In the genomic region with DNA sequence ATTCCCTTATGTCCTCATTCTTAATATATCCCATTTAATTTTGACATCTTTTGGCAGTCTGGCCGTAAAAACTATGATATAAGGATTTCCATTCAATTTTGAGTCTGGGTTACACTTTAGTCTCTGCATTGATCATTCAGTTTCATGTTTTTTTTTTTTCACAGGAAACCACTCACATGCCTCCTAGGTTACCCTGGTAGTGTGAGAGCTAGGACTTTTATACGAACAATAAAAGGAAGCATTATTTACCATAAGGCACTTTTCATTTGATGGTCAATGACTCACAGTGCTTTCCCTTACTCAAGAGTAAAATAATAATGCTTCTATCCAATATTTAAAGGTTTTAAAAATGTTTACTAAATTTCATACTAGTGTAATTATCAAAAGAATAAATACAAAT, we compare ENCODE assay signal across 23 cellular contexts.
"Had no signal": no experiment of that assay in that cellular context is flagged by ENCODE, and none has a peak within 500 bp of the region (broad histone marks: within the 10 kb centered on the region; RNA-seq: fewer than 3 reads in every experiment).

No MANE protein-coding gene starts in this region.

- H3K27me3 Mint-ChIP-seq: stimulated activated naive CD8-positive, alpha-beta T cell treated with anti-CD3 and anti-CD28 coated beads, Interleukin-15, amount 100 ng/mL, for 72 hours had no signal

- H3K27ac Mint-ChIP-seq: endodermal cell; naive thymus-derived CD8-positive, alpha-beta T cell; stimulated activated naive B cell treated with anti-CD40 and anti-IgM and Interleukin-4, amounts not matched to agents 10 μg/mL and 1 μg/mL and 100 μg/mL, for 72 hours; stimulated activated naive CD8-positive, alpha-beta T cell treated with anti-CD3 and anti-CD28 coated beads, Interleukin-15, amount 100 ng/mL, for 72 hours had no signal

- H3K4me1 ChIP-seq: colonic mucosa, gastrocnemius medialis, heart right ventricle, prostate gland, sigmoid colon, testis, tibial nerve, upper lobe of right lung, vagina had no signal

- H3K27ac ChIP-seq: colonic mucosa, gastrocnemius medialis, heart right ventricle, ovary, prostate gland, sigmoid colon, skin epidermis, testis, tibial nerve, upper lobe of right lung, vagina had no signal

- H3K9me3 ChIP-seq: colonic mucosa, gastrocnemius medialis, heart right ventricle, mucosa of descending colon, ovary, prostate gland, sigmoid colon, testis, tibial nerve, upper lobe of right lung, vagina had no signal

- H3K4me3 Mint-ChIP-seq: endodermal cell; naive thymus-derived CD8-positive, alpha-beta T cell; stimulated activated naive B cell treated with anti-CD40 and anti-IgM and Interleukin-4, amounts not matched to agents 10 μg/mL and 1 μg/mL and 100 μg/mL, for 72 hours; stimulated activated naive CD8-positive, alpha-beta T cell treated with anti-CD3 and anti-CD28 coated beads, Interleukin-15, amount 100 ng/mL, for 72 hours had no signal

- H3K36me3 Mint-ChIP-seq: naive thymus-derived CD8-positive, alpha-beta T cell; stimulated activated naive B cell treated with anti-CD40 and anti-IgM and Interleukin-4, amounts not matched to agents 10 μg/mL and 1 μg/mL and 100 μg/mL, for 72 hours had no signal

- H3K9me3 Mint-ChIP-seq: endodermal cell; naive thymus-derived CD8-positive, alpha-beta T cell; stimulated activated naive B cell treated with anti-CD40 and anti-IgM and Interleukin-4, amounts not matched to agents 10 μg/mL and 1 μg/mL and 100 μg/mL, for 72 hours; stimulated activated naive CD8-positive, alpha-beta T cell treated with anti-CD3 and anti-CD28 coated beads, Interleukin-15, amount 100 ng/mL, for 72 hours had no signal

- H3K4me3 ChIP-seq: colonic mucosa, gastrocnemius medialis, heart right ventricle, mucosa of descending colon, ovary, prostate gland, sigmoid colon, skin epidermis, testis, tibial nerve, upper lobe of right lung, vagina had no signal

- H3K36me3 ChIP-seq: colonic mucosa, gastrocnemius medialis, heart right ventricle, ovary, prostate gland, sigmoid colon, tibial nerve, upper lobe of right lung, vagina had no signal

- H3K4me1 Mint-ChIP-seq: stimulated activated naive B cell treated with anti-CD40 and anti-IgM and Interleukin-4, amounts not matched to agents 10 μg/mL and 1 μg/mL and 100 μg/mL, for 72 hours; stimulated activated naive CD8-positive, alpha-beta T cell treated with anti-CD3 and anti-CD28 coated beads, Interleukin-15, amount 100 ng/mL, for 72 hours had no signal

- DNase-seq: colonic mucosa; effector CD4-positive, alpha-beta T cell; endodermal cell; gastrocnemius medialis; heart right ventricle; hypothalamus; islet precursor cell; mucosa of descending colon; naive thymus-derived CD8-positive, alpha-beta T cell; nucleus accumbens; ovary; retina; sigmoid colon; stimulated activated CD4-positive, alpha-beta T cell treated with anti-CD3 and anti-CD28 coated beads, Interleukin-2, amount 100 ng/mL, for 24 hours; stimulated activated CD4-positive, alpha-beta T cell treated with anti-CD3 and anti-CD28 coated beads, Interleukin-4, amount 100 ng/mL, for 4 hours; stimulated activated naive B cell treated with anti-CD40 and anti-IgM and Interleukin-4, amounts not matched to agents 10 μg/mL and 1 μg/mL and 100 μg/mL, for 72 hours; stimulated activated naive CD8-positive, alpha-beta T cell treated with anti-CD3 and anti-CD28 coated beads, Interleukin-15, amount 100 ng/mL, for 72 hours; testis; upper lobe of right lung had no signal

- H3K27me3 ChIP-seq: colonic mucosa, gastrocnemius medialis, heart right ventricle, ovary, sigmoid colon, testis, tibial nerve, upper lobe of right lung, vagina had no signal
